In genomic region chr16:85420501-85421337, GRCh38 we compare ENCODE assay signal across 1 cellular context.
TF ChIP-seq lines count a peak whose summit lies in the region.

No MANE protein-coding gene starts in this region.

TF ChIP-seq in HepG2, 621 proteins besides CTCF, POLR2A, EP300 and RAD21 (continued from another document and continues in another):
- peak; percentile 65 for TF ChIP-seq KDM3A (CRISPR knock-in tag; IDR thresholded peaks at IDR 0.05; ENCODE audit: low read depth)
- TF ChIP-seq, protein P1, sequence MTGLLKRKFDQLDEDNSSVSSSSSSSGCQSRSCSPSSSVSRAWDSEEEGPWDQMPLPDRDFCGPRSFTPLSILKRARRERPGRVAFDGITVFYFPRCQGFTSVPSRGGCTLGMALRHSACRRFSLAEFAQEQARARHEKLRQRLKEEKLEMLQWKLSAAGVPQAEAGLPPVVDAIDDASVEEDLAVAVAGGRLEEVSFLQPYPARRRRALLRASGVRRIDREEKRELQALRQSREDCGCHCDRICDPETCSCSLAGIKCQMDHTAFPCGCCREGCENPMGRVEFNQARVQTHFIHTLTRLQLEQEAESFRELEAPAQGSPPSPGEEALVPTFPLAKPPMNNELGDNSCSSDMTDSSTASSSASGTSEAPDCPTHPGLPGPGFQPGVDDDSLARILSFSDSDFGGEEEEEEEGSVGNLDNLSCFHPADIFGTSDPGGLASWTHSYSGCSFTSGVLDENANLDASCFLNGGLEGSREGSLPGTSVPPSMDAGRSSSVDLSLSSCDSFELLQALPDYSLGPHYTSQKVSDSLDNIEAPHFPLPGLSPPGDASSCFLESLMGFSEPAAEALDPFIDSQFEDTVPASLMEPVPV (CRISPR knock-in tag; IDR thresholded peaks at IDR 0.05), result 0 out of 2 replicates have a peak, but pooled peaks have one; percentile 69
- no peak for TF ChIP-seq RORA (CRISPR knock-in tag; IDR thresholded peaks at IDR 0.05)
- TF ChIP-seq NR1H2 (CRISPR knock-in tag; IDR thresholded peaks at IDR 0.05; ENCODE audit: borderline replicate concordance, low read depth), result no peak
- TF ChIP-seq POLR2AphosphoS5 (IDR thresholded peaks at IDR 0.05; ENCODE audit: low read depth, low read length), result no peak
- TF ChIP-seq, protein P2, sequence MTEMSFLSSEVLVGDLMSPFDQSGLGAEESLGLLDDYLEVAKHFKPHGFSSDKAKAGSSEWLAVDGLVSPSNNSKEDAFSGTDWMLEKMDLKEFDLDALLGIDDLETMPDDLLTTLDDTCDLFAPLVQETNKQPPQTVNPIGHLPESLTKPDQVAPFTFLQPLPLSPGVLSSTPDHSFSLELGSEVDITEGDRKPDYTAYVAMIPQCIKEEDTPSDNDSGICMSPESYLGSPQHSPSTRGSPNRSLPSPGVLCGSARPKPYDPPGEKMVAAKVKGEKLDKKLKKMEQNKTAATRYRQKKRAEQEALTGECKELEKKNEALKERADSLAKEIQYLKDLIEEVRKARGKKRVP (CRISPR knock-in tag; IDR thresholded peaks at IDR 0.05), result no peak
- peak; percentile 66 for TF ChIP-seq THAP11 (CRISPR knock-in tag; IDR thresholded peaks at IDR 0.05)
- TF ChIP-seq NCOA1 (CRISPR knock-in tag; IDR thresholded peaks at IDR 0.05), result 0 out of 2 replicates have a peak, but pooled peaks have one; percentile 40
- no peak for TF ChIP-seq GATA4 (IDR thresholded peaks at IDR 0.05; ENCODE audit: borderline replicate concordance, low read depth)
- no peak for TF ChIP-seq ZNF207 (IDR thresholded peaks at IDR 0.05; ENCODE audit: borderline replicate concordance)
- no peak for TF ChIP-seq ZBTB44 (CRISPR knock-in tag; IDR thresholded peaks at IDR 0.05)
- no peak for TF ChIP-seq ZFAT (CRISPR knock-in tag; conservative IDR thresholded peaks at IDR 0.05)
- 0 out of 2 replicates have a peak, but pooled peaks have one; percentile 43 for TF ChIP-seq MEIS1 (CRISPR knock-in tag; IDR thresholded peaks at IDR 0.05; ENCODE audit: borderline replicate concordance)
- no peak for TF ChIP-seq HMGA1 (CRISPR knock-in tag; conservative IDR thresholded peaks at IDR 0.05)
- TF ChIP-seq ARHGAP35 (CRISPR knock-in tag; IDR thresholded peaks at IDR 0.05; ENCODE audit: borderline replicate concordance), result peak; percentile 77; the same call in 1 of the 2 replicates
- TF ChIP-seq ONECUT2 (CRISPR knock-in tag; IDR thresholded peaks at IDR 0.05), result no peak
- TF ChIP-seq PHF20 (CRISPR knock-in tag; IDR thresholded peaks at IDR 0.05), result no peak
- TF ChIP-seq ZNF549 (CRISPR knock-in tag; IDR thresholded peaks at IDR 0.05), result no peak
- TF ChIP-seq ZNF230 (CRISPR knock-in tag; IDR thresholded peaks at IDR 0.05), result no peak
- no peak for TF ChIP-seq ZNF17 (CRISPR knock-in tag; IDR thresholded peaks at IDR 0.05)
- peak; percentile 72 for TF ChIP-seq RBM39 (IDR thresholded peaks at IDR 0.05; ENCODE audit: low read depth, low read length, poor library complexity, severe bottlenecking)
- TF ChIP-seq NBN (conservative IDR thresholded peaks at IDR 0.05), result no peak
- TF ChIP-seq, protein P3, sequence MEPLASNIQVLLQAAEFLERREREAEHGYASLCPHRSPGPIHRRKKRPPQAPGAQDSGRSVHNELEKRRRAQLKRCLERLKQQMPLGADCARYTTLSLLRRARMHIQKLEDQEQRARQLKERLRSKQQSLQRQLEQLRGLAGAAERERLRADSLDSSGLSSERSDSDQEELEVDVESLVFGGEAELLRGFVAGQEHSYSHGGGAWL (CRISPR knock-in tag; IDR thresholded peaks at IDR 0.05), result peak; percentile 73
- TF ChIP-seq PAX8 (CRISPR knock-in tag; IDR thresholded peaks at IDR 0.05; ENCODE audit: borderline replicate concordance), result no peak
- no peak for TF ChIP-seq MTA3 (CRISPR knock-in tag; IDR thresholded peaks at IDR 0.05)
- no peak for TF ChIP-seq DDIT3 (CRISPR knock-in tag; IDR thresholded peaks at IDR 0.05)
- no peak for TF ChIP-seq ZNF30 (CRISPR knock-in tag; IDR thresholded peaks at IDR 0.05)
- TF ChIP-seq MAFF (IDR thresholded peaks at IDR 0.05; ENCODE audit: low read depth, low read length), result no peak
- TF ChIP-seq ZNF367 (CRISPR knock-in tag; IDR thresholded peaks at IDR 0.05; ENCODE audit: borderline replicate concordance), result no peak
- TF ChIP-seq PRDM10 (CRISPR knock-in tag; IDR thresholded peaks at IDR 0.05; ENCODE audit: low read depth), result 0 out of 2 replicates have a peak, but pooled peaks have one; percentile 19
- no peak for TF ChIP-seq EHMT2 (IDR thresholded peaks at IDR 0.05; ENCODE audit: borderline replicate concordance, low read depth, low read length)
- TF ChIP-seq RXRB (CRISPR knock-in tag; IDR thresholded peaks at IDR 0.05; ENCODE audit: borderline replicate concordance), result peak; percentile 75; the same call in 1 of the 2 replicates
- no peak for TF ChIP-seq ZBTB46 (CRISPR knock-in tag; IDR thresholded peaks at IDR 0.05; ENCODE audit: borderline replicate concordance)
- TF ChIP-seq, protein P4, sequence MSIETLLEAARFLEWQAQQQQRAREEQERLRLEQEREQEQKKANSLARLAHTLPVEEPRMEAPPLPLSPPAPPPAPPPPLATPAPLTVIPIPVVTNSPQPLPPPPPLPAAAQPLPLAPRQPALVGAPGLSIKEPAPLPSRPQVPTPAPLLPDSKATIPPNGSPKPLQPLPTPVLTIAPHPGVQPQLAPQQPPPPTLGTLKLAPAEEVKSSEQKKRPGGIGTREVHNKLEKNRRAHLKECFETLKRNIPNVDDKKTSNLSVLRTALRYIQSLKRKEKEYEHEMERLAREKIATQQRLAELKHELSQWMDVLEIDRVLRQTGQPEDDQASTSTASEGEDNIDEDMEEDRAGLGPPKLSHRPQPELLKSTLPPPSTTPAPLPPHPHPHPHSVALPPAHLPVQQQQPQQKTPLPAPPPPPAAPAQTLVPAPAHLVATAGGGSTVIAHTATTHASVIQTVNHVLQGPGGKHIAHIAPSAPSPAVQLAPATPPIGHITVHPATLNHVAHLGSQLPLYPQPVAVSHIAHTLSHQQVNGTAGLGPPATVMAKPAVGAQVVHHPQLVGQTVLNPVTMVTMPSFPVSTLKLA (IDR thresholded peaks at IDR 0.05), result no peak
- peak; percentile 85 for TF ChIP-seq THRA (CRISPR knock-in tag; IDR thresholded peaks at IDR 0.05; ENCODE audit: borderline replicate concordance)
- TF ChIP-seq ZNF607 (CRISPR knock-in tag; IDR thresholded peaks at IDR 0.05; ENCODE audit: borderline replicate concordance), result peak; percentile 41; the same call in 1 of the 2 replicates
- no peak for TF ChIP-seq ZNF253 (CRISPR knock-in tag; IDR thresholded peaks at IDR 0.05; ENCODE audit: borderline replicate concordance)
- TF ChIP-seq NCOA5 (CRISPR knock-in tag; IDR thresholded peaks at IDR 0.05), result no peak
- TF ChIP-seq SNRNP70 (IDR thresholded peaks at IDR 0.05; ENCODE audit: low read depth, low read length), result no peak
- TF ChIP-seq ZNF800 (CRISPR knock-in tag; IDR thresholded peaks at IDR 0.05), result no peak
- TF ChIP-seq ZNF83 (CRISPR knock-in tag; IDR thresholded peaks at IDR 0.05; ENCODE audit: borderline replicate concordance), result peak; percentile 48; the same call in 1 of the 2 replicates
- peak; percentile 46; the same call in 1 of the 2 replicates for TF ChIP-seq KAT7 (CRISPR knock-in tag; IDR thresholded peaks at IDR 0.05; ENCODE audit: borderline replicate concordance)
- TF ChIP-seq, protein P5, sequence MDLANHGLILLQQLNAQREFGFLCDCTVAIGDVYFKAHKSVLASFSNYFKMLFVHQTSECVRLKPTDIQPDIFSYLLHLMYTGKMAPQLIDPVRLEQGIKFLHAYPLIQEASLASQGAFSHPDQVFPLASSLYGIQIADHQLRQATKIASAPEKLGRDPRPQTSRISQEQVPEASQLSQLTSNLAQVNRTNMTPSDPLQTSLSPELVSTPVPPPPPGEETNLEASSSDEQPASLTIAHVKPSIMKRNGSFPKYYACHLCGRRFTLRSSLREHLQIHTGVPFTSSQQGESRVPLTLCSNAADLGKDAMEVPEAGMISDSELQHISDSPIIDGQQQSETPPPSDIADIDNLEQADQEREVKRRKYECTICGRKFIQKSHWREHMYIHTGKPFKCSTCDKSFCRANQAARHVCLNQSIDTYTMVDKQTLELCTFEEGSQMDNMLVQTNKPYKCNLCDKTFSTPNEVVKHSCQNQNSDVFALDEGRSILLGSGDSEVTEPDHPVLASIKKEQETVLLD (CRISPR knock-in tag; IDR thresholded peaks at IDR 0.05; ENCODE audit: low read depth), result no peak
- peak; percentile 90 for TF ChIP-seq PTBP1 (IDR thresholded peaks at IDR 0.05; ENCODE audit: low read depth, low read length, poor library complexity, severe bottlenecking)
- TF ChIP-seq THYN1 (CRISPR knock-in tag; IDR thresholded peaks at IDR 0.05; ENCODE audit: borderline replicate concordance, low read depth), result no peak
